Comparison of ENCODE assay signal across 9 cellular contexts in genomic region chr5:76303917-76304316, GRCh38.
A peak's percentile ranks its signal among the peaks of the same experiment; 100 is the strongest.
DNase-seq lines count a peak whose midpoint lies in the region; ATAC-seq lines count a peak whose summit lies in the region.
"Had no signal": no experiment of that assay in that cellular context is flagged by ENCODE, and none has a peak within 500 bp of the region (broad histone marks: within the 10 kb centered on the region; RNA-seq: fewer than 3 reads in every experiment).

No MANE protein-coding gene starts in this region.

- intact Hi-C loops in Right ventricle myocardium inferior (cut with DNase I): no loop called here

- H3K27ac ChIP-seq in epithelial cell of prostate: peak overlapping the region; percentile 52
- H3K27ac ChIP-seq: neutrophil had no signal

- ATAC-seq in GM21737 (IDR thresholded peaks at IDR 0.05; ENCODE audit: unreplicated experiment) (peak; percentile 69), GM18517 (IDR thresholded peaks at IDR 0.05; ENCODE audit: unreplicated experiment) (no peak), Right ventricle myocardium inferior (no peak)

- DNase-seq in DMS153 treated with DMSO at 0.1 percent for 48 hours (lab: John Stamatoyannopoulos, UW; ENCODE audit: unreplicated experiment): peak; percentile 1
- DNase-seq in RPMI8226: peak; percentile 92
- DNase-seq in epithelial cell of prostate (ENCODE audit: low read depth, low spot score): peak; percentile 87
- no peak for DNase-seq in C1 segment of cervical spinal cord (lab: John Stamatoyannopoulos, UW)
- no peak for DNase-seq in middle frontal gyrus (ENCODE audit: extremely low spot score, low spot score)
- no peak for DNase-seq in Right ventricle myocardium inferior (ENCODE audit: missing footprints)

Comparison
In these comparisons a context has a peak if more than half of its experiments do, and no peak if none do; other contexts are left out.
1. DNase-seq: peak in DMS153 treated with DMSO at 0.1 percent for 48 hours (single experiment), RPMI8226 (single experiment) and epithelial cell of prostate (single experiment); none in C1 segment of cervical spinal cord (0 of 14), middle frontal gyrus (single experiment) and Right ventricle myocardium inferior (single experiment).